In the genomic region with DNA sequence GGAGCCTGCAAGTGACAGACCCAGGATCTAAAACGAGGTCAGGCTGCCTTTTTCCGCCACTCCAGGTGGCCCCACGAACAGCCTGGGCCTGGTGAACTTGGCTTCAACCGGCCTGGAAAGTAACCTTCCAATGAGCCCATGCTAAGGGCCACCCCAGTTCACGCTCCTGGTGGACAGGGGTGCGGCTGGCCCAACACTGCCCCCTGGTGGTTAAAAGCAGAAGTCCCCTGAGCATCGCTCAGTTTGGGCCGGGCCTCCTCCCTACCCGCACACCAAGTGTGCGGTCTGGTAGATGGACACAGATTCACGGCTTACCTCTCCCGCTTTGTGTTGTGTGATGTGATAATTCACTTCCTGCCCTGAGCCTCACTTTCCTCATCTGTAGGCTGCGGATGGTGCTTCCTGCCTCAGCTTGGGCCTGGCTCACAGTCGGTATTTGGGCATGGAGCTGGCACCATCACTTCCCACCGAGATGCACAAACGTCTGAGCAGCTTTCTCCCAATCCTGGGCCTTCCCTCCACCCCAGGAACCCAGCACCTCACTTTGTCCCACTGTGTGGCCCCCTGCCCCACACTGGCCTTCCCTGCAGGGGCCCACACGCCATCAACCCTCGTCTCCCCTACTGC, we compare ENCODE assay signal across 8 cellular contexts. TPM values are rescaled to one million over a fixed set of nuclear protein-coding genes. Genes with fewer than 3 reads are reported as not detected.
A peak's percentile ranks its signal among the peaks of the same experiment; 100 is the strongest.
DNase-seq lines count a peak whose midpoint lies in the region; ATAC-seq and TF ChIP-seq lines count a peak whose summit lies in the region.

No MANE protein-coding gene starts in this region.

- no peak for TF ChIP-seq EP300 in tibial nerve (IDR thresholded peaks at IDR 0.05)

- peak overlapping the region; percentile 28 for H2AFZ ChIP-seq in parathyroid adenoma

- TF ChIP-seq POLR2A in tibial nerve (IDR thresholded peaks at IDR 0.05) = no peak

- no peak overlapping the region for H3K27ac ChIP-seq in HEK293 (ENCODE audit: extremely low read depth, low read depth, low read length)
- H3K27ac ChIP-seq in SJCRH30 = no peak overlapping the region
- no peak overlapping the region for H3K27ac ChIP-seq in parathyroid adenoma
- H3K27ac ChIP-seq in tibial nerve = no peak overlapping the region

- H3K4me2 ChIP-seq in parathyroid adenoma (ENCODE audit: low read length) = no peak overlapping the region

- 31 to 34% methylated on average over 11 to 18 of the region's 18 CpGs for WGBS in tibial nerve, 2 donors

- peak; percentile 89 for TF ChIP-seq CTCF in HEK293 (tag by site-specific recombination; IDR thresholded peaks at IDR 0.05)
- TF ChIP-seq CTCF in parathyroid adenoma (IDR thresholded peaks at IDR 0.05) = peak; percentile 88
- peak; percentile 81 to 96 (median 90) for TF ChIP-seq CTCF in tibial nerve (IDR thresholded peaks at IDR 0.05)

- CTCF ChIA-PET in HEK293 (lab: Yijun Ruan, JAX) = interaction anchor here (0.6 to 3.6 kb wide), 26 partner anchors 10 to 895 kb away, joined by 3 to 59 read pairs (median 4); a partner anchor contains a TSS

- no peak for ATAC-seq in GM18858 (IDR thresholded peaks at IDR 0.05; ENCODE audit: unreplicated experiment)

- no peaks in the 10 kb centered on the region for H3K27me3 ChIP-seq in SJCRH30
- no peaks in the 10 kb centered on the region for H3K27me3 ChIP-seq in parathyroid adenoma (ENCODE audit: control insufficient read depth, insufficient read depth, low read length)
- H3K27me3 ChIP-seq in tibial nerve = no peaks in the 10 kb centered on the region

- H3K9me3 ChIP-seq in HEK293 (ENCODE audit: control insufficient read depth, insufficient read depth, low read depth, low read length) = no peaks in the 10 kb centered on the region
- H3K9me3 ChIP-seq in SJCRH30 (replicated peaks) = no peaks in the 10 kb centered on the region
- no peaks in the 10 kb centered on the region for H3K9me3 ChIP-seq in parathyroid adenoma (ENCODE audit: control insufficient read depth, low read length)
- no peaks in the 10 kb centered on the region for H3K9me3 ChIP-seq in tibial nerve

- no peak overlapping the region for H3K4me3 ChIP-seq in HEK293 (ENCODE audit: low read depth, low read length)
- no peak overlapping the region for H3K4me3 ChIP-seq in SJCRH30
- no peak overlapping the region for H3K4me3 ChIP-seq in parathyroid adenoma (ENCODE audit: low read depth, low read length)
- H3K4me3 ChIP-seq in tibial nerve = no peak overlapping the region

- no peaks in the 10 kb centered on the region for H3K79me2 ChIP-seq in parathyroid adenoma

- no peak overlapping the region for H3K9ac ChIP-seq in parathyroid adenoma

- no peaks in the 10 kb centered on the region for H3K36me3 ChIP-seq in HEK293 (ENCODE audit: control insufficient read depth in 2 of 2, insufficient read depth in 1 of 2, low read length in 2 of 2)
- no peaks in the 10 kb centered on the region for H3K36me3 ChIP-seq in SJCRH30
- H3K36me3 ChIP-seq in parathyroid adenoma (ENCODE audit: control insufficient read depth, insufficient read depth, low read length) = no peaks in the 10 kb centered on the region
- no peaks in the 10 kb centered on the region for H3K36me3 ChIP-seq in tibial nerve

- POLR2A ChIA-PET in HEK293 (lab: Yijun Ruan, JAX) = no interaction called here

- H3K4me1 ChIP-seq in HEK293 (ENCODE audit: control insufficient read depth, insufficient read depth, low read length) = no peaks in the 10 kb centered on the region
- H3K4me1 ChIP-seq in SJCRH30 = no peaks in the 10 kb centered on the region
- H3K4me1 ChIP-seq in parathyroid adenoma = no peaks in the 10 kb centered on the region
- no peaks in the 10 kb centered on the region for H3K4me1 ChIP-seq in tibial nerve

- DNase-seq in CMK (ENCODE audit: low read depth) (peak; percentile 56), SJCRH30 (peak; percentile 52 to 70), activated gamma-delta T cell (lab: John Stamatoyannopoulos, UW) (peak; percentile 22), germinal center (ENCODE audit: low spot score) (peak; percentile 91), tibial nerve (ENCODE audit: low spot score in 2 of 2) (peak in 1 of 2 donors; percentile 30)

TF ChIP-seq in HEK293, 187 proteins besides CTCF, POLR2A, EP300 and RAD21:
- TF ChIP-seq ZFP37 (tag by site-specific recombination; IDR thresholded peaks at IDR 0.05) (no peak), ZNF654 (tag by site-specific recombination; IDR thresholded peaks at IDR 0.05; ENCODE audit: low read depth) (peak; percentile 66), ZNF510 (tag by site-specific recombination; IDR thresholded peaks at IDR 0.05; ENCODE audit: insufficient replicate concordance) (no peak), SP7 (tag by site-specific recombination; IDR thresholded peaks at IDR 0.05) (peak; percentile 21; the same call in 1 of the 2 replicates), KLF8 (tag by site-specific recombination; IDR thresholded peaks at IDR 0.05) (peak; percentile 32; the same call in 1 of the 2 replicates), ZFP69B (tag by site-specific recombination; IDR thresholded peaks at IDR 0.05) (no peak), ZNF221 (tag by site-specific recombination; IDR thresholded peaks at IDR 0.05; ENCODE audit: borderline replicate concordance) (no peak), ZNF2 (tag by site-specific recombination; IDR thresholded peaks at IDR 0.05) (peak; percentile 80; the same call in 1 of the 2 replicates), ZNF211 (tag by site-specific recombination; IDR thresholded peaks at IDR 0.05; ENCODE audit: low read depth) (no peak), ZNF501 (tag by site-specific recombination; IDR thresholded peaks at IDR 0.05) (no peak), ZIC2 (tag by site-specific recombination; IDR thresholded peaks at IDR 0.05) (peak; percentile 23; the same call in 1 of the 2 replicates), ZNF610 (tag by site-specific recombination; IDR thresholded peaks at IDR 0.05; ENCODE audit: borderline replicate concordance) (no peak)
- TF ChIP-seq, protein P1, sequence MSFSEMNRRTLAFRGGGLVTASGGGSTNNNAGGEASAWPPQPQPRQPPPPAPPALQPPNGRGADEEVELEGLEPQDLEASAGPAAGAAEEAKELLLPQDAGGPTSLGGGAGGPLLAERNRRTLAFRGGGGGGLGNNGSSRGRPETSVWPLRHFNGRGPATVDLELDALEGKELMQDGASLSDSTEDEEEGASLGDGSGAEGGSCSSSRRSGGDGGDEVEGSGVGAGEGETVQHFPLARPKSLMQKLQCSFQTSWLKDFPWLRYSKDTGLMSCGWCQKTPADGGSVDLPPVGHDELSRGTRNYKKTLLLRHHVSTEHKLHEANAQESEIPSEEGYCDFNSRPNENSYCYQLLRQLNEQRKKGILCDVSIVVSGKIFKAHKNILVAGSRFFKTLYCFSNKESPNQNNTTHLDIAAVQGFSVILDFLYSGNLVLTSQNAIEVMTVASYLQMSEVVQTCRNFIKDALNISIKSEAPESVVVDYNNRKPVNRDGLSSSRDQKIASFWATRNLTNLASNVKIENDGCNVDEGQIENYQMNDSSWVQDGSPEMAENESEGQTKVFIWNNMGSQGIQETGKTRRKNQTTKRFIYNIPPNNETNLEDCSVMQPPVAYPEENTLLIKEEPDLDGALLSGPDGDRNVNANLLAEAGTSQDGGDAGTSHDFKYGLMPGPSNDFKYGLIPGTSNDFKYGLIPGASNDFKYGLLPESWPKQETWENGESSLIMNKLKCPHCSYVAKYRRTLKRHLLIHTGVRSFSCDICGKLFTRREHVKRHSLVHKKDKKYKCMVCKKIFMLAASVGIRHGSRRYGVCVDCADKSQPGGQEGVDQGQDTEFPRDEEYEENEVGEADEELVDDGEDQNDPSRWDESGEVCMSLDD (tag by site-specific recombination; IDR thresholded peaks at IDR 0.05) = peak; percentile 56; the same call in 1 of the 2 replicates
- TF ChIP-seq, protein P2, sequence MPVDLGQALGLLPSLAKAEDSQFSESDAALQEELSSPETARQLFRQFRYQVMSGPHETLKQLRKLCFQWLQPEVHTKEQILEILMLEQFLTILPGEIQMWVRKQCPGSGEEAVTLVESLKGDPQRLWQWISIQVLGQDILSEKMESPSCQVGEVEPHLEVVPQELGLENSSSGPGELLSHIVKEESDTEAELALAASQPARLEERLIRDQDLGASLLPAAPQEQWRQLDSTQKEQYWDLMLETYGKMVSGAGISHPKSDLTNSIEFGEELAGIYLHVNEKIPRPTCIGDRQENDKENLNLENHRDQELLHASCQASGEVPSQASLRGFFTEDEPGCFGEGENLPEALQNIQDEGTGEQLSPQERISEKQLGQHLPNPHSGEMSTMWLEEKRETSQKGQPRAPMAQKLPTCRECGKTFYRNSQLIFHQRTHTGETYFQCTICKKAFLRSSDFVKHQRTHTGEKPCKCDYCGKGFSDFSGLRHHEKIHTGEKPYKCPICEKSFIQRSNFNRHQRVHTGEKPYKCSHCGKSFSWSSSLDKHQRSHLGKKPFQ (tag by site-specific recombination; IDR thresholded peaks at IDR 0.05) = 0 out of 2 replicates have a peak, but pooled peaks have one; percentile 19
- TF ChIP-seq, protein P3, sequence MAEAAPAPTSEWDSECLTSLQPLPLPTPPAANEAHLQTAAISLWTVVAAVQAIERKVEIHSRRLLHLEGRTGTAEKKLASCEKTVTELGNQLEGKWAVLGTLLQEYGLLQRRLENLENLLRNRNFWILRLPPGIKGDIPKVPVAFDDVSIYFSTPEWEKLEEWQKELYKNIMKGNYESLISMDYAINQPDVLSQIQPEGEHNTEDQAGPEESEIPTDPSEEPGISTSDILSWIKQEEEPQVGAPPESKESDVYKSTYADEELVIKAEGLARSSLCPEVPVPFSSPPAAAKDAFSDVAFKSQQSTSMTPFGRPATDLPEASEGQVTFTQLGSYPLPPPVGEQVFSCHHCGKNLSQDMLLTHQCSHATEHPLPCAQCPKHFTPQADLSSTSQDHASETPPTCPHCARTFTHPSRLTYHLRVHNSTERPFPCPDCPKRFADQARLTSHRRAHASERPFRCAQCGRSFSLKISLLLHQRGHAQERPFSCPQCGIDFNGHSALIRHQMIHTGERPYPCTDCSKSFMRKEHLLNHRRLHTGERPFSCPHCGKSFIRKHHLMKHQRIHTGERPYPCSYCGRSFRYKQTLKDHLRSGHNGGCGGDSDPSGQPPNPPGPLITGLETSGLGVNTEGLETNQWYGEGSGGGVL (tag by site-specific recombination; IDR thresholded peaks at IDR 0.05) = no peak

RNA-seq across cellular contexts. Expression of a gene that starts 13.7 kb away (rescaled TPM):
- total RNA-seq in SJCRH30 (2014; rRNA removed; shearing (Covaris generic)) = not detected in 2 replicates
- not detected for total RNA-seq in tibial nerve

RNA-seq across cellular contexts. Expression of a gene that starts 20.0 kb away (rescaled TPM):
- not detected in 2 replicates for total RNA-seq in SJCRH30 (2014; rRNA removed; shearing (Covaris generic))
- total RNA-seq in tibial nerve = under 1 TPM in 1 of 4 donors, not detected in 3; 0.30 TPM

RNA-seq across cellular contexts. Expression of a gene that starts 59.9 kb away (rescaled TPM):
- 19.6 and 25.5 TPM in 2 replicates for total RNA-seq in SJCRH30 (2014; rRNA removed; shearing (Covaris generic))
- total RNA-seq in tibial nerve = 10 to 100 TPM in 2 of 4 donors, 1 to 10 TPM in 2; 2.2 to 12.7 (median 7.3) TPM
